ENCODE assay signal across 37 cellular contexts in genomic region chr2:225184948-225185347, GRCh38.
"Had no signal": no experiment of that assay in that cellular context is flagged by ENCODE, and none has a peak within 500 bp of the region (broad histone marks: within the 10 kb centered on the region; RNA-seq: fewer than 3 reads in every experiment).

No MANE protein-coding gene starts in this region.

- H3K4me1 ChIP-seq: adrenal gland, ascending aorta, body of pancreas, breast epithelium had no signal

- H3K36me3 ChIP-seq: adrenal gland, ascending aorta, brain microvascular endothelial cell, breast epithelium, cardiac muscle cell had no signal

- H3K4me1 Mint-ChIP-seq: activated naive CD4-positive, alpha-beta T cell treated with anti-CD3 and anti-CD28 coated beads, Interleukin-2, amount 10 ng/mL, durations not matched to agents 7 days and 5 days; activated naive CD8-positive, alpha-beta T cell treated with anti-CD3 and anti-CD28 coated beads, Interleukin-2, amount 10 ng/mL, durations not matched to agents 7 days and 5 days; activated T-helper 17 cell treated with anti-CD3 and anti-CD28 coated beads, Interleukin-2, amount 50 U/mL, for 72 hours; central memory CD8-positive, alpha-beta T cell had no signal

- H3K27ac Mint-ChIP-seq: activated naive CD4-positive, alpha-beta T cell treated with anti-CD3 and anti-CD28 coated beads for 36 hours; activated naive CD4-positive, alpha-beta T cell treated with anti-CD3 and anti-CD28 coated beads, Interleukin-2, amount 10 ng/mL, durations not matched to agents 7 days and 5 days; activated naive CD4-positive, alpha-beta T cell treated with anti-CD3 and anti-CD28 coated beads, Interleukin-2, amount 50 U/mL, for 72 hours; activated naive CD8-positive, alpha-beta T cell; activated naive CD8-positive, alpha-beta T cell treated with anti-CD3 and anti-CD28 coated beads for 36 hours; activated naive CD8-positive, alpha-beta T cell treated with anti-CD3 and anti-CD28 coated beads, Interleukin-2, amount 10 ng/mL, durations not matched to agents 7 days and 5 days; activated naive CD8-positive, alpha-beta T cell treated with anti-CD3 and anti-CD28 coated beads, Interleukin-2, amount 50 U/mL, for 24 hours; activated T-cell treated with anti-CD3 and anti-CD28 coated beads, Interleukin-2, amount 50 U/mL, for 24 hours; activated T-cell treated with anti-CD3 and anti-CD28 coated beads, Interleukin-2, amount 50 U/mL, for 72 hours; activated T-helper 1 cell treated with anti-CD3 and anti-CD28 coated beads, Interleukin-12 subunit alpha, Interleukin-12 subunit beta, Interleukin-2, Interleukin-4 antibody, amounts not matched to agents 30 ng/mL and 10 ng/mL and 1 ng/mL, durations not matched to agents 14 hours and 24 hours and 36 hours; activated T-helper 17 cell treated with anti-CD3 and anti-CD28 coated beads, Interleukin-2, amount 50 U/mL, for 72 hours; activated T-helper 2 cell treated with anti-CD3 and anti-CD28 coated beads, Interferon-gamma antibody, Interleukin-2, Interleukin-4, amounts not matched to agents 10 μg/mL and 5 μg/mL and 100 μg/mL, durations not matched to agents 14 hours and 24 hours and 36 hours; brain had no signal

- H3K27me3 ChIP-seq: adrenal gland, ascending aorta, brain microvascular endothelial cell, breast epithelium, cardiac muscle cell had no signal

- H3K9me3 ChIP-seq: adrenal gland, ascending aorta, body of pancreas, breast epithelium had no signal

- ATAC-seq: activated naive CD4-positive, alpha-beta T cell treated with anti-CD3 and anti-CD28 coated beads, Interleukin-2, amount 50 U/mL, for 72 hours; activated naive CD8-positive, alpha-beta T cell treated with anti-CD3 and anti-CD28 coated beads, Interleukin-2, amount 50 U/mL, for 24 hours; activated T-cell treated with anti-CD3 and anti-CD28 coated beads, Interleukin-2, amount 50 U/mL, for 4 hours; activated T-cell treated with anti-CD3 and anti-CD28 coated beads, Interleukin-2, amount 50 U/mL, for 72 hours; activated T-helper 17 cell treated with anti-CD3 and anti-CD28 coated beads, Interleukin-2, amount 50 U/mL, for 72 hours; body of pancreas had no signal

- H3K9me3 Mint-ChIP-seq: activated naive CD4-positive, alpha-beta T cell treated with anti-CD3 and anti-CD28 coated beads for 36 hours; activated naive CD4-positive, alpha-beta T cell treated with anti-CD3 and anti-CD28 coated beads, Interleukin-2, amount 10 ng/mL, durations not matched to agents 7 days and 5 days; activated naive CD4-positive, alpha-beta T cell treated with anti-CD3 and anti-CD28 coated beads, Interleukin-2, amount 50 U/mL, for 24 hours; activated naive CD4-positive, alpha-beta T cell treated with anti-CD3 and anti-CD28 coated beads, Interleukin-2, amount 50 U/mL, for 72 hours; activated naive CD8-positive, alpha-beta T cell treated with anti-CD3 and anti-CD28 coated beads for 36 hours; activated naive CD8-positive, alpha-beta T cell treated with anti-CD3 and anti-CD28 coated beads, Interleukin-2, amount 10 ng/mL, durations not matched to agents 7 days and 5 days; activated naive CD8-positive, alpha-beta T cell treated with anti-CD3 and anti-CD28 coated beads, Interleukin-2, amount 50 U/mL, for 24 hours; activated T-cell treated with anti-CD3 and anti-CD28 coated beads, Interleukin-2, amount 50 U/mL, for 24 hours; activated T-cell treated with anti-CD3 and anti-CD28 coated beads, Interleukin-2, amount 50 U/mL, for 4 hours; activated T-cell treated with anti-CD3 and anti-CD28 coated beads, Interleukin-2, amount 50 U/mL, for 72 hours; activated T-helper 1 cell treated with anti-CD3 and anti-CD28 coated beads, Interleukin-12 subunit alpha, Interleukin-12 subunit beta, Interleukin-2, Interleukin-4 antibody, amounts not matched to agents 30 ng/mL and 10 ng/mL and 1 ng/mL, durations not matched to agents 14 hours and 24 hours and 36 hours; activated T-helper 17 cell treated with anti-CD3 and anti-CD28 coated beads, Interleukin-2, amount 50 U/mL, for 72 hours; activated T-helper 2 cell treated with anti-CD3 and anti-CD28 coated beads, Interferon-gamma antibody, Interleukin-2, Interleukin-4, amounts not matched to agents 10 μg/mL and 5 μg/mL and 100 μg/mL, durations not matched to agents 14 hours and 24 hours and 36 hours; brain; central memory CD8-positive, alpha-beta T cell had no signal

- H3K27me3 Mint-ChIP-seq: activated naive CD4-positive, alpha-beta T cell treated with anti-CD3 and anti-CD28 coated beads, Interleukin-2, amount 50 U/mL, for 24 hours; activated naive CD8-positive, alpha-beta T cell treated with anti-CD3 and anti-CD28 coated beads for 36 hours; activated naive CD8-positive, alpha-beta T cell treated with anti-CD3 and anti-CD28 coated beads, Interleukin-2, amount 50 U/mL, for 24 hours; activated T-cell treated with anti-CD3 and anti-CD28 coated beads, Interleukin-2, amount 50 U/mL, for 24 hours had no signal

- H3K36me3 Mint-ChIP-seq: activated naive CD4-positive, alpha-beta T cell treated with anti-CD3 and anti-CD28 coated beads, Interleukin-2, amount 10 ng/mL, durations not matched to agents 7 days and 5 days; activated naive CD4-positive, alpha-beta T cell treated with anti-CD3 and anti-CD28 coated beads, Interleukin-2, amount 50 U/mL, for 24 hours; activated naive CD4-positive, alpha-beta T cell treated with anti-CD3 and anti-CD28 coated beads, Interleukin-2, amount 50 U/mL, for 72 hours; activated naive CD8-positive, alpha-beta T cell; activated naive CD8-positive, alpha-beta T cell treated with anti-CD3 and anti-CD28 coated beads for 36 hours; activated naive CD8-positive, alpha-beta T cell treated with anti-CD3 and anti-CD28 coated beads, Interleukin-2, amount 10 ng/mL, durations not matched to agents 7 days and 5 days; brain had no signal

- H3K4me3 Mint-ChIP-seq: activated naive CD4-positive, alpha-beta T cell treated with anti-CD3 and anti-CD28 coated beads for 36 hours; activated naive CD4-positive, alpha-beta T cell treated with anti-CD3 and anti-CD28 coated beads, Interleukin-2, amount 10 ng/mL, durations not matched to agents 7 days and 5 days; activated naive CD4-positive, alpha-beta T cell treated with anti-CD3 and anti-CD28 coated beads, Interleukin-2, amount 50 U/mL, for 24 hours; activated naive CD8-positive, alpha-beta T cell; activated naive CD8-positive, alpha-beta T cell treated with anti-CD3 and anti-CD28 coated beads for 36 hours; activated naive CD8-positive, alpha-beta T cell treated with anti-CD3 and anti-CD28 coated beads, Interleukin-2, amount 10 ng/mL, durations not matched to agents 7 days and 5 days; activated naive CD8-positive, alpha-beta T cell treated with anti-CD3 and anti-CD28 coated beads, Interleukin-2, amount 50 U/mL, for 24 hours; activated T-cell treated with anti-CD3 and anti-CD28 coated beads, Interleukin-2, amount 50 U/mL, for 24 hours; activated T-cell treated with anti-CD3 and anti-CD28 coated beads, Interleukin-2, amount 50 U/mL, for 4 hours; activated T-cell treated with anti-CD3 and anti-CD28 coated beads, Interleukin-2, amount 50 U/mL, for 72 hours; activated T-helper 1 cell treated with anti-CD3 and anti-CD28 coated beads, Interleukin-12 subunit alpha, Interleukin-12 subunit beta, Interleukin-2, Interleukin-4 antibody, amounts not matched to agents 30 ng/mL and 10 ng/mL and 1 ng/mL, durations not matched to agents 14 hours and 24 hours and 36 hours; activated T-helper 17 cell treated with anti-CD3 and anti-CD28 coated beads, Interleukin-2, amount 50 U/mL, for 72 hours; brain; central memory CD8-positive, alpha-beta T cell had no signal

- H3K27ac ChIP-seq: adrenal gland, ascending aorta, body of pancreas, brain microvascular endothelial cell, breast epithelium, cardiac muscle cell had no signal

- H3K4me3 ChIP-seq: adrenal gland, ascending aorta, body of pancreas, breast epithelium, cardiac muscle cell had no signal

- DNase-seq: activated effector memory CD4-positive, alpha-beta T cell treated with anti-CD3 and anti-CD28 coated beads, Interleukin-2, amount 50 U/mL, for 16 hours; activated effector memory CD4-positive, alpha-beta T cell treated with Interleukin-2 at 50 U/mL for 16 hours; activated gamma-delta T cell; activated gamma-delta T cell treated with Interleukin-2 at 50 U/mL for 16 hours; activated naive CD4-positive, alpha-beta T cell; activated naive CD4-positive, alpha-beta T cell treated with anti-CD3 and anti-CD28 coated beads for 36 hours; activated naive CD4-positive, alpha-beta T cell treated with anti-CD3 and anti-CD28 coated beads, Interleukin-2, amount 10 ng/mL, durations not matched to agents 7 days and 5 days; activated naive CD4-positive, alpha-beta T cell treated with anti-CD3 and anti-CD28 coated beads, Interleukin-2, amount 50 U/mL, for 16 hours; activated naive CD4-positive, alpha-beta T cell treated with Interleukin-2 at 50 U/mL for 16 hours; activated naive CD8-positive, alpha-beta T cell treated with anti-CD3 and anti-CD28 coated beads for 36 hours; activated naive CD8-positive, alpha-beta T cell treated with anti-CD3 and anti-CD28 coated beads, Interleukin-2, amount 10 ng/mL, durations not matched to agents 7 days and 5 days; activated naive CD8-positive, alpha-beta T cell treated with anti-CD3 and anti-CD28 coated beads, Interleukin-2, amount 50 U/mL, for 24 hours; activated T-cell treated with anti-CD3 and anti-CD28 coated beads, Interleukin-2, amount 50 U/mL, for 24 hours; activated T-cell treated with anti-CD3 and anti-CD28 coated beads, Interleukin-2, amount 50 U/mL, for 4 hours; activated T-cell treated with anti-CD3 and anti-CD28 coated beads, Interleukin-2, amount 50 U/mL, for 48 hours; activated T-cell treated with anti-CD3 and anti-CD28 coated beads, Interleukin-2, amount 50 U/mL, for 72 hours; adrenal gland; amniotic stem cell; amygdala; anterior cingulate cortex; aorta; body of pancreas; brain microvascular endothelial cell; caudate nucleus; central memory CD4-positive, alpha-beta T cell; cerebellar nuclear complex had no signal
